ENCODE assay signal across 8 cellular contexts in genomic region chr14:105771261-105772226, GRCh38.
DNase-seq lines count a peak whose midpoint lies in the region; ATAC-seq and TF ChIP-seq lines count a peak whose summit lies in the region.
"Not testable (repeated sequence)": the region's sequence is repeated elsewhere in the genome, so short reads cannot be mapped to it uniquely, and the experiment has no call there.

No MANE protein-coding gene starts in this region.

- not testable (repeated sequence) for H3K4me1 ChIP-seq in DOHH2 (ENCODE audit: control insufficient read depth, low read length); upper lobe of right lung
- peaks cover 33% of the 10 kb centered on the region for H3K4me1 ChIP-seq in OCI-LY3 (ENCODE audit: low read length)

- H3K9ac ChIP-seq in OCI-LY3 (ENCODE audit: low read length): peak overlapping the region; percentile 68

- not testable (repeated sequence) for H3K36me3 Mint-ChIP-seq in activated CD8-positive, alpha-beta T cell treated with anti-CD3 and anti-CD28 coated beads, Interleukin-2, amount 10 ng/mL, durations not matched to agents 7 days and 5 days (ENCODE audit: low read depth)
- H3K36me3 Mint-ChIP-seq in memory B cell: peaks cover 29% of the 10 kb centered on the region
- H3K36me3 Mint-ChIP-seq in stimulated activated effector memory CD8-positive, alpha-beta T cell treated with anti-CD3 and anti-CD28 coated beads, Interleukin-12 subunit alpha, Interleukin-12 subunit beta, amount 100 ng/mL, for 72 hours: peaks cover 12% of the 10 kb centered on the region

- H3K9me2 ChIP-seq in DOHH2 (replicated peaks; ENCODE audit: control insufficient read depth, low read length): not testable (repeated sequence)

- intact Hi-C loops in left ventricle myocardium superior (cut with micrococcal nuclease); upper lobe of right lung (cut with DNase I): not testable (repeated sequence)

- H3K4me1 Mint-ChIP-seq in activated CD8-positive, alpha-beta T cell treated with anti-CD3 and anti-CD28 coated beads, Interleukin-2, amount 10 ng/mL, durations not matched to agents 7 days and 5 days (ENCODE audit: low read depth): not testable (repeated sequence)
- peaks cover 36% of the 10 kb centered on the region for H3K4me1 Mint-ChIP-seq in memory B cell
- peaks cover 15% of the 10 kb centered on the region for H3K4me1 Mint-ChIP-seq in stimulated activated effector memory CD8-positive, alpha-beta T cell treated with anti-CD3 and anti-CD28 coated beads, Interleukin-12 subunit alpha, Interleukin-12 subunit beta, amount 100 ng/mL, for 72 hours

- ATAC-seq in activated CD8-positive, alpha-beta T cell treated with anti-CD3 and anti-CD28 coated beads, Interleukin-2, amount 10 ng/mL, durations not matched to agents 7 days and 5 days; memory B cell (ENCODE audit: low read depth): not testable (repeated sequence)
- ATAC-seq in left ventricle myocardium superior: peak; percentile 15
- peak; percentile 25 for ATAC-seq in stimulated activated effector memory CD8-positive, alpha-beta T cell treated with anti-CD3 and anti-CD28 coated beads, Interleukin-12 subunit alpha, Interleukin-12 subunit beta, amount 100 ng/mL, for 72 hours
- peak; percentile 41 for ATAC-seq in upper lobe of right lung

- not testable (repeated sequence) for H2AFZ ChIP-seq in OCI-LY3 (ENCODE audit: low read depth, low read length)

- H3K27me3 ChIP-seq in DOHH2 (ENCODE audit: control insufficient read depth, low read length); H7 (ENCODE audit: control insufficient read depth, insufficient read depth, low read length); OCI-LY3 (ENCODE audit: low read depth, low read length); upper lobe of right lung: not testable (repeated sequence)

- not testable (repeated sequence) for H3F3A ChIP-seq in DOHH2 (ENCODE audit: control insufficient read depth, insufficient read depth)

- CTCF ChIA-PET in activated CD8-positive, alpha-beta T cell treated with anti-CD3 and anti-CD28 coated beads, Interleukin-2, amount 10 ng/mL, durations not matched to agents 7 days and 5 days (lab: Charles Lee): not testable (repeated sequence)

- not testable (repeated sequence) for H3K27ac Mint-ChIP-seq in activated CD8-positive, alpha-beta T cell treated with anti-CD3 and anti-CD28 coated beads, Interleukin-2, amount 10 ng/mL, durations not matched to agents 7 days and 5 days; memory B cell; stimulated activated effector memory CD8-positive, alpha-beta T cell treated with anti-CD3 and anti-CD28 coated beads, Interleukin-12 subunit alpha, Interleukin-12 subunit beta, amount 100 ng/mL, for 72 hours

- H3K4me3 ChIP-seq in DOHH2 (ENCODE audit: low read length); H7 (ENCODE audit: insufficient read depth, low read depth, low read length); upper lobe of right lung: not testable (repeated sequence)
- H3K4me3 ChIP-seq in OCI-LY3 (ENCODE audit: low read length): peak overlapping the region; percentile 74

- H3K27me3 Mint-ChIP-seq in activated CD8-positive, alpha-beta T cell treated with anti-CD3 and anti-CD28 coated beads, Interleukin-2, amount 10 ng/mL, durations not matched to agents 7 days and 5 days (ENCODE audit: low read depth); memory B cell: not testable (repeated sequence)

- POLR2A ChIA-PET in activated CD8-positive, alpha-beta T cell treated with anti-CD3 and anti-CD28 coated beads, Interleukin-2, amount 10 ng/mL, durations not matched to agents 7 days and 5 days (lab: Charles Lee): not testable (repeated sequence)

- not testable (repeated sequence) for H4K20me1 ChIP-seq in DOHH2 (ENCODE audit: control insufficient read depth, insufficient read depth, low read depth, low read length)
- peaks cover 19% of the 10 kb centered on the region for H4K20me1 ChIP-seq in OCI-LY3 (ENCODE audit: insufficient read depth, low read length)

- peak overlapping the region; percentile 26; the same call in 1 of the 2 replicates for H3K27ac ChIP-seq in DOHH2 (ENCODE audit: low read depth, low read length)
- peak overlapping the region; percentile 65 for H3K27ac ChIP-seq in OCI-LY3 (ENCODE audit: low read length)
- H3K27ac ChIP-seq in upper lobe of right lung: not testable (repeated sequence)

- not testable (repeated sequence) for H3K9me3 ChIP-seq in DOHH2 (ENCODE audit: control insufficient read depth, insufficient read depth, low read length); OCI-LY3 (ENCODE audit: insufficient read depth, low read length); upper lobe of right lung

- not testable (repeated sequence) for H3K4me2 ChIP-seq in DOHH2 (ENCODE audit: low read length)
- H3K4me2 ChIP-seq in OCI-LY3 (ENCODE audit: low read length): peak overlapping the region; percentile 78

- H3K4me3 Mint-ChIP-seq in activated CD8-positive, alpha-beta T cell treated with anti-CD3 and anti-CD28 coated beads, Interleukin-2, amount 10 ng/mL, durations not matched to agents 7 days and 5 days; stimulated activated effector memory CD8-positive, alpha-beta T cell treated with anti-CD3 and anti-CD28 coated beads, Interleukin-12 subunit alpha, Interleukin-12 subunit beta, amount 100 ng/mL, for 72 hours: not testable (repeated sequence)
- peak overlapping the region; percentile 53 for H3K4me3 Mint-ChIP-seq in memory B cell

- not testable (repeated sequence) for TF ChIP-seq CTCF in DOHH2 (IDR thresholded peaks at IDR 0.05; ENCODE audit: low read depth, low read length, poor library complexity, severe bottlenecking); upper lobe of right lung (IDR thresholded peaks at IDR 0.05)
- TF ChIP-seq CTCF in OCI-LY3 (IDR thresholded peaks at IDR 0.05; ENCODE audit: low read depth, low read length): peak; percentile 17; the same call in 1 of the 2 replicates

- not testable (repeated sequence) for H3K9me3 Mint-ChIP-seq in activated CD8-positive, alpha-beta T cell treated with anti-CD3 and anti-CD28 coated beads, Interleukin-2, amount 10 ng/mL, durations not matched to agents 7 days and 5 days (ENCODE audit: insufficient read depth); memory B cell; stimulated activated effector memory CD8-positive, alpha-beta T cell treated with anti-CD3 and anti-CD28 coated beads, Interleukin-12 subunit alpha, Interleukin-12 subunit beta, amount 100 ng/mL, for 72 hours

- DNase-seq in H7: peak; percentile 20
- peak; percentile 18 for DNase-seq in activated CD8-positive, alpha-beta T cell treated with anti-CD3 and anti-CD28 coated beads, Interleukin-2, amount 10 ng/mL, durations not matched to agents 7 days and 5 days
- DNase-seq in left ventricle myocardium superior; memory B cell (ENCODE audit: low spot score in 2 of 2); stimulated activated effector memory CD8-positive, alpha-beta T cell treated with anti-CD3 and anti-CD28 coated beads, Interleukin-12 subunit alpha, Interleukin-12 subunit beta, amount 100 ng/mL, for 72 hours (ENCODE audit: low spot score in 2 of 2): not testable (repeated sequence)
- peak; percentile 61 for DNase-seq in upper lobe of right lung

- not testable (repeated sequence) for H3K36me3 ChIP-seq in DOHH2 (ENCODE audit: control insufficient read depth, low read length); H7 (replicated peaks; ENCODE audit: control insufficient read depth, insufficient read depth, low read length); upper lobe of right lung
- H3K36me3 ChIP-seq in OCI-LY3 (replicated peaks; ENCODE audit: low read depth, low read length): peaks cover 18% of the 10 kb centered on the region

- not testable (repeated sequence) for H3K79me2 ChIP-seq in DOHH2 (ENCODE audit: control insufficient read depth, low read length)
- peaks cover 61% of the 10 kb centered on the region for H3K79me2 ChIP-seq in OCI-LY3 (ENCODE audit: low read length)
